ENCODE assay signal across 6 cellular contexts in genomic region chr9:101309139-101309538, GRCh38.
"Had no signal": no experiment of that assay in that cellular context is flagged by ENCODE, and none has a peak within 500 bp of the region (broad histone marks: within the 10 kb centered on the region; RNA-seq: fewer than 3 reads in every experiment).

No MANE protein-coding gene starts in this region.

- H3K4me3 Mint-ChIP-seq: GM23338, H9, IgD-negative memory B cell had no signal

- DNase-seq: H9, HCEC 1CT had no signal

- H3K27ac ChIP-seq: HL-60 had no signal

- H3K27ac Mint-ChIP-seq: GM23338, H9, IgD-negative memory B cell had no signal

- ATAC-seq: GM23338, HepG2 had no signal

- H3K4me1 Mint-ChIP-seq: GM23338, IgD-negative memory B cell had no signal

- H3K9me3 Mint-ChIP-seq: GM23338, H9, IgD-negative memory B cell had no signal

- H3K36me3 Mint-ChIP-seq: IgD-negative memory B cell had no signal
